ENCODE assay signal across 9 cellular contexts in the genomic region with DNA sequence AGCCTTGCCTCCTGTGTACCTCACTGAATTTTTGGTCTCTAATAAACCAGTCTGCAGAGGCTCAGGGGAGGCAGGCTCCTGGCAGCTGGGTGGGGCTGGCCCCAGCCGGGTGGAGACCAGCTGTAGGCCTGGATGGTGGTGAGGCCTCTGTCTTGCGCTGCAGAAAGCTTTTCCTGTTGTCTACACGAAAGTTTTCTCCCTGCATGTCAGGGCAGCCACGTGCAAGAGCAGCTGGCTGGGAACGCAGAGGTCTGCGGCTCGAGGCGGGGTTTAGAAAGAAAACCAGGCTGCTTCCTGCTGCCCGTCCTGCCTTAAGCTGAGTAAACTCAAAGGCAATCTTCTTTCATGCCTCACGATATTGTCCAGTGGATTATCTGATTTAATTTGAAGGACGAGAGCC. TPM values are rescaled to one million over a fixed set of nuclear protein-coding genes. Genes with fewer than 3 reads are reported as not detected.
A peak's percentile ranks its signal among the peaks of the same experiment; 100 is the strongest.
DNase-seq lines count a peak whose midpoint lies in the region; ATAC-seq and TF ChIP-seq lines count a peak whose summit lies in the region.
"Had no signal": no experiment of that assay in that cellular context is flagged by ENCODE, and none has a peak within 500 bp of the region (broad histone marks: within the 10 kb centered on the region; RNA-seq: fewer than 3 reads in every experiment).

No MANE protein-coding gene starts in this region.

- under 1% methylated on average over 11 of the region's 11 CpGs for WGBS in thymus

- H3K27me3 Mint-ChIP-seq in activated CD4-positive, alpha-beta memory T cell treated with anti-CD3 and anti-CD28 coated beads, Interleukin-2, amount 10 ng/mL, durations not matched to agents 7 days and 5 days: no peaks in the 10 kb centered on the region
- no peaks in the 10 kb centered on the region for H3K27me3 Mint-ChIP-seq in effector memory CD8-positive, alpha-beta T cell
- H3K27me3 Mint-ChIP-seq in nephron (ENCODE audit: low read depth): peaks cover 6% of the 10 kb centered on the region

- peak overlapping the region; percentile 18 for H3K4me3 ChIP-seq in thymus (ENCODE audit: low read length)

- TF ChIP-seq CTCF in nephron (IDR thresholded peaks at IDR 0.05; ENCODE audit: unreplicated experiment in 3 of 3): no peak

- DNase-seq in LHCN-M2 (ENCODE audit: low read depth): peak; percentile 95
- DNase-seq in activated CD4-positive, alpha-beta memory T cell treated with anti-CD3 and anti-CD28 coated beads, Interleukin-2, amount 10 ng/mL, durations not matched to agents 7 days and 5 days: peak; percentile 81
- peak; percentile 34 to 52 (median 42) for DNase-seq in effector memory CD8-positive, alpha-beta T cell
- DNase-seq in NCI-H146 (lab: John Stamatoyannopoulos, UW): no peak

- POLR2A ChIA-PET in activated CD4-positive, alpha-beta memory T cell treated with anti-CD3 and anti-CD28 coated beads, Interleukin-2, amount 10 ng/mL, durations not matched to agents 7 days and 5 days (lab: Charles Lee): interaction anchor here (0.9 to 4.4 kb wide), 12 partner anchors 8 to 115 kb away, joined by 3 to 35 read pairs (median 4); a partner anchor contains a TSS

- peaks cover 31% of the 10 kb centered on the region for H3K4me1 Mint-ChIP-seq in activated CD4-positive, alpha-beta memory T cell treated with anti-CD3 and anti-CD28 coated beads, Interleukin-2, amount 10 ng/mL, durations not matched to agents 7 days and 5 days
- H3K4me1 Mint-ChIP-seq in effector memory CD8-positive, alpha-beta T cell (ENCODE audit: low read depth in 2 of 2): peaks cover 15 to 16% of the 10 kb centered on the region in 2 donors
- H3K4me1 Mint-ChIP-seq in nephron: peaks cover 38% of the 10 kb centered on the region

- CTCF ChIA-PET in activated CD4-positive, alpha-beta memory T cell treated with anti-CD3 and anti-CD28 coated beads, Interleukin-2, amount 10 ng/mL, durations not matched to agents 7 days and 5 days (lab: Charles Lee): interaction anchor here (0.7 to 5.8 kb wide), 8 partner anchors 9 to 99 kb away, joined by 3 to 44 read pairs (median 4); no protein-coding TSS in a partner anchor

- peak overlapping the region; percentile 89 for H3K27ac Mint-ChIP-seq in activated CD4-positive, alpha-beta memory T cell treated with anti-CD3 and anti-CD28 coated beads, Interleukin-2, amount 10 ng/mL, durations not matched to agents 7 days and 5 days
- peak overlapping the region; percentile 93 for H3K27ac Mint-ChIP-seq in effector memory CD8-positive, alpha-beta T cell
- peak overlapping the region; percentile 83 to 95 (median 91) for H3K27ac Mint-ChIP-seq in nephron

- peak overlapping the region; percentile 90 for H3K27ac ChIP-seq in thymus (ENCODE audit: low read depth)
- H3K27ac ChIP-seq: VCaP had no signal

- no peaks in the 10 kb centered on the region for H3K9me3 Mint-ChIP-seq in activated CD4-positive, alpha-beta memory T cell treated with anti-CD3 and anti-CD28 coated beads, Interleukin-2, amount 10 ng/mL, durations not matched to agents 7 days and 5 days
- no peaks in the 10 kb centered on the region for H3K9me3 Mint-ChIP-seq in effector memory CD8-positive, alpha-beta T cell
- H3K9me3 Mint-ChIP-seq in nephron: no peaks in the 10 kb centered on the region

- peaks cover 2% of the 10 kb centered on the region for H3K36me3 Mint-ChIP-seq in activated CD4-positive, alpha-beta memory T cell treated with anti-CD3 and anti-CD28 coated beads, Interleukin-2, amount 10 ng/mL, durations not matched to agents 7 days and 5 days (ENCODE audit: low read depth)
- peaks cover 2% of the 10 kb centered on the region for H3K36me3 Mint-ChIP-seq in effector memory CD8-positive, alpha-beta T cell (ENCODE audit: insufficient read depth)
- H3K36me3 Mint-ChIP-seq in nephron (ENCODE audit: low read depth): peaks cover 4% of the 10 kb centered on the region

- no peaks in the 10 kb centered on the region for H3K27me3 ChIP-seq in thymus (ENCODE audit: control insufficient read depth, insufficient read depth)

- peaks cover 26% of the 10 kb centered on the region for H3K4me1 ChIP-seq in thymus (ENCODE audit: control insufficient read depth, insufficient read depth, low read length)

- ATAC-seq in effector memory CD8-positive, alpha-beta T cell (replicated peaks): peak; percentile 97
- no peak for ATAC-seq in GM18868 (IDR thresholded peaks at IDR 0.05; ENCODE audit: unreplicated experiment)
- ATAC-seq in HG02623 (IDR thresholded peaks at IDR 0.05; ENCODE audit: unreplicated experiment): no peak

- H3K9me3 ChIP-seq in thymus (ENCODE audit: control insufficient read depth): no peaks in the 10 kb centered on the region

- no peak overlapping the region for H3K4me3 Mint-ChIP-seq in activated CD4-positive, alpha-beta memory T cell treated with anti-CD3 and anti-CD28 coated beads, Interleukin-2, amount 10 ng/mL, durations not matched to agents 7 days and 5 days
- H3K4me3 Mint-ChIP-seq in effector memory CD8-positive, alpha-beta T cell: peak overlapping the region; percentile 60 to 72
- peak overlapping the region; percentile 94 to 99 (median 97) for H3K4me3 Mint-ChIP-seq in nephron

- H3K36me3 ChIP-seq in thymus (ENCODE audit: control insufficient read depth, insufficient read depth): no peaks in the 10 kb centered on the region

RNA-seq across cellular contexts. Expression of a gene that starts 2.4 kb away (rescaled TPM):
- 424 and 815 TPM in 2 replicates for total RNA-seq in LHCN-M2 (2014; rRNA removed)
- polyA plus RNA-seq in LHCN-M2 (2012): 67.8 TPM
- not detected for total RNA-seq in activated CD4-positive, alpha-beta memory T cell treated with anti-CD3 and anti-CD28 coated beads, Interleukin-2, amount 10 ng/mL, durations not matched to agents 7 days and 5 days
- 445 TPM for polyA plus RNA-seq in thymus

RNA-seq across cellular contexts. Expression of a gene that starts 21.6 kb away (rescaled TPM):
- 0.13 and 0.40 TPM in 2 replicates for total RNA-seq in LHCN-M2 (2014; rRNA removed)
- 0.22 TPM for polyA plus RNA-seq in LHCN-M2 (2012)
- total RNA-seq in activated CD4-positive, alpha-beta memory T cell treated with anti-CD3 and anti-CD28 coated beads, Interleukin-2, amount 10 ng/mL, durations not matched to agents 7 days and 5 days: under 1 TPM; 0.23 to 0.55 TPM
- polyA plus RNA-seq in thymus: 31.0 TPM

RNA-seq across cellular contexts. Expression of a gene that starts 39.8 kb away (rescaled TPM):
- total RNA-seq in LHCN-M2 (2014; rRNA removed): 48.6 and 56.7 TPM in 2 replicates
- polyA plus RNA-seq in LHCN-M2 (2012): 20.6 TPM
- total RNA-seq in activated CD4-positive, alpha-beta memory T cell treated with anti-CD3 and anti-CD28 coated beads, Interleukin-2, amount 10 ng/mL, durations not matched to agents 7 days and 5 days: 10 to 100 TPM; 33.3 to 35.1 TPM
- 27.0 TPM for polyA plus RNA-seq in thymus

RNA-seq across cellular contexts. Expression of a gene that starts 54.1 kb away (rescaled TPM):
- total RNA-seq in LHCN-M2 (2014; rRNA removed): 0.77 and 1.1 TPM in 2 replicates
- 2.4 TPM for polyA plus RNA-seq in LHCN-M2 (2012)
- total RNA-seq in activated CD4-positive, alpha-beta memory T cell treated with anti-CD3 and anti-CD28 coated beads, Interleukin-2, amount 10 ng/mL, durations not matched to agents 7 days and 5 days: under 1 TPM; 0.65 to 0.75 TPM
- 1.5 TPM for polyA plus RNA-seq in thymus

Comparison
In these comparisons a context has a peak if more than half of its experiments do, and no peak if none do; other contexts are left out.
1. RNA of a gene that starts 2.4 kb away (total RNA-seq): 424 to 815 TPM in LHCN-M2; not detected in activated CD4-positive, alpha-beta memory T cell treated with anti-CD3 and anti-CD28 coated beads, Interleukin-2, amount 10 ng/mL, durations not matched to agents 7 days and 5 days; every median in the first group is over 100 times any median in the second.
2. Peak in every context shown above with its lines, with median percentiles within 50 percentile points of each other: H3K27ac Mint-ChIP-seq.